In the genomic region with DNA sequence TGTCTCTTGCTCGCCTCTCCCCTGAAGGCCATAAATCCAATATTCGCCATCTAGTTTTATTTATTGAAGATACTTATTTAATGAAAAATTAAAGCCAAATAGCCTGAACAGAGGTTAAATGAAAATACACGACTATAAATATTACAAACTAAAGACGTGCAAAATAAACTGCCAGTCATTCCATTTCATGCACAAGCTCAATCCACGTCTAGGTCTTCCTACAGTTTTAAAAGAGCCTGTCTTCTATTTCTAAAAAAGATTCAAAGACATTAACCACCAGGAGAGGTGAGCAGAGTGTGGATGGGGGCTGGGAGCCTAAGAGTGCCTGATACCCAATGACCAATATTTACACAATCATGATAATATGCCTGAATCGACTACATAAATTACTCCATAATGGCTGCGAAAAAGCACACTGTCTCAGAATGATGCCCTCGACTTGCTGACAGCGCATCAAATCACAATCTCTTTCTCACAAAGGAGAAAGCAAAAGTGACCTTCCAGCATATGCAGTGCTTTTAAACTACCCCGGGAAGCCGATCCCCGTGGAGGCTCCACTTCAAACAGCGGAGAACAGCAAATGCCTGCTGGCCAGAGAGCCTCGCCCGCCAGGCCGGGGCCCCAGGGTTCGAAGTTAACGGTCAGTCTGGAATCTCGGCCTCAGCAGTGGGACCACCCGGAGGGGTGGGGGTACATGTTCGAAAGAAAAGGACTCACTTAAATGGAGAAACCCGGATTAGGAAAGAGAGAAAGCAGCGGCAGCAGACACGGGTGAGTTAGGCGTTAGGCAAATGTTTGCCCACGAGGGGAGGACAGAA, we compare ENCODE assay signal across 8 cellular contexts. TPM values are rescaled to one million over a fixed set of nuclear protein-coding genes. Genes with fewer than 3 reads are reported as not detected.
A peak's percentile ranks its signal among the peaks of the same experiment; 100 is the strongest.
DNase-seq lines count a peak whose midpoint lies in the region; ATAC-seq lines count a peak whose summit lies in the region.

No MANE protein-coding gene starts in this region.

- no peaks in the 10 kb centered on the region for H3K36me3 ChIP-seq in iPS-15b (ENCODE audit: control insufficient read depth, insufficient read depth, low read length)

- no peaks in the 10 kb centered on the region for H3K9me3 ChIP-seq in iPS-15b (ENCODE audit: control insufficient read depth, insufficient read depth, low read length)

- peaks cover 8% of the 10 kb centered on the region for H3K4me1 ChIP-seq in iPS-15b (ENCODE audit: control insufficient read depth, insufficient read depth, low read length)

- DNase-seq in NCI-H2107 treated with DMSO at 0.1 percent for 48 hours (lab: John Stamatoyannopoulos, UW; ENCODE audit: unreplicated experiment) (peak; percentile 20), NCI-H2107 (lab: John Stamatoyannopoulos, UW) (no peak), NCI-H1417 treated with DMSO at 0.1 percent for 48 hours (lab: John Stamatoyannopoulos, UW) (peak; percentile 3), amniotic epithelial cell (ENCODE audit: low read depth) (peak; percentile 38), sciatic nerve (ENCODE audit: low spot score) (peak; percentile 71)

- H3K27me3 ChIP-seq in iPS-15b (ENCODE audit: control insufficient read depth, insufficient read depth, low read length): peaks cover 19% of the 10 kb centered on the region

- peak overlapping the region; percentile 81 for H3K4me3 ChIP-seq in iPS-15b (ENCODE audit: low read depth, low read length)

- H3K9ac ChIP-seq in iPS-15b (ENCODE audit: low read depth, low read length): peak overlapping the region; percentile 37

- intact Hi-C loops in sciatic nerve (cut with DNase I): no loop called here

- ATAC-seq in sciatic nerve: no peak
- ATAC-seq in GM18907 (IDR thresholded peaks at IDR 0.05; ENCODE audit: unreplicated experiment): no peak
- ATAC-seq in GM18517 (IDR thresholded peaks at IDR 0.05; ENCODE audit: unreplicated experiment): no peak

RNA-seq across cellular contexts. Expression of a gene that starts 1.7 kb away (rescaled TPM):
- 64.7 TPM for total RNA-seq in sciatic nerve
